In genomic region chr1:21162740-21163464, GRCh38 we compare ENCODE assay signal across 24 cellular contexts. TPM values are rescaled to one million over a fixed set of nuclear protein-coding genes. Genes with fewer than 3 reads are reported as not detected.
DNase-seq lines count a peak whose midpoint lies in the region; ATAC-seq, FAIRE-seq and TF ChIP-seq lines count a peak whose summit lies in the region.
"Had no signal": no experiment of that assay in that cellular context is flagged by ENCODE, and none has a peak within 500 bp of the region (broad histone marks: within the 10 kb centered on the region; RNA-seq: fewer than 3 reads in every experiment).

No MANE protein-coding gene starts in this region.

- H3K9me3 ChIP-seq in Panc1 (ENCODE audit: control insufficient read depth, insufficient read depth, low read depth, low read length) (no peaks in the 10 kb centered on the region), left lung (no peaks in the 10 kb centered on the region), small intestine (ENCODE audit: control insufficient read depth, low read depth) (no peaks in the 10 kb centered on the region), mammary epithelial cell (replicated peaks; ENCODE audit: insufficient read depth, low read length) (no peaks in the 10 kb centered on the region)

- BruUV-seq in Panc1 (replicated peaks; lab: Mats Ljungman, UMichigan) (TSS peak; percentile 9), mammary epithelial cell (replicated peaks; lab: Mats Ljungman, UMichigan) (no TSS peak)

- H3K27me3 ChIP-seq in Panc1 (ENCODE audit: control insufficient read depth, insufficient read depth, low read length) (no peaks in the 10 kb centered on the region), left lung (no peaks in the 10 kb centered on the region), small intestine (ENCODE audit: control insufficient read depth in 2 of 2, insufficient read depth in 2 of 2, low read length in 2 of 2) (no peaks in the 10 kb centered on the region), mammary epithelial cell (ENCODE audit: insufficient read depth, low read length) (no peaks in the 10 kb centered on the region)

- H3K79me2 ChIP-seq in mammary epithelial cell (ENCODE audit: insufficient read depth, low read length) = peaks cover 95% of the 10 kb centered on the region

- H3K4me3 ChIP-seq in Panc1 (ENCODE audit: low read depth in 2 of 2, low read length in 2 of 2) = no peak overlapping the region
- H3K4me3 ChIP-seq in left lung = no peak overlapping the region
- no peak overlapping the region for H3K4me3 ChIP-seq in small intestine (ENCODE audit: low read depth in 1 of 2, low read length in 2 of 2)
- no peak overlapping the region for H3K4me3 ChIP-seq in mammary epithelial cell (replicated peaks in 1 of 3; ENCODE audit: insufficient read depth in 1 of 3, low read depth in 2 of 3, low read length in 3 of 3)
- H3K4me3 ChIP-seq: skin epidermis had no signal

- dilution Hi-C loops in mammary epithelial cell (cut with HindIII; ENCODE audit: low sequenced_read_pairs) = loop anchor here (5.0 kb wide), 2 partner anchors 74 to 221 kb away; no protein-coding TSS in a partner anchor

- no peaks in the 10 kb centered on the region; the same call in 1 of the 2 replicates for H3K4me1 ChIP-seq in Panc1 (ENCODE audit: control insufficient read depth, insufficient read depth, low read length)
- peaks cover 8 to 24% of the 10 kb centered on the region in 2 donors for H3K4me1 ChIP-seq in left lung
- H3K4me1 ChIP-seq in small intestine (ENCODE audit: control insufficient read depth in 2 of 2, insufficient read depth in 1 of 2, low read depth in 1 of 2, low read length in 1 of 2) = no peaks in the 10 kb centered on the region
- no peaks in the 10 kb centered on the region for H3K4me1 ChIP-seq in mammary epithelial cell (ENCODE audit: insufficient read depth, low read length)

- TF ChIP-seq CTCF in Panc1 (IDR thresholded peaks at IDR 0.05) (no peak), left lung (IDR thresholded peaks at IDR 0.05) (no peak), mammary epithelial cell (conservative IDR thresholded peaks at IDR 0.05 in 1 of 2, IDR thresholded peaks at IDR 0.05 in 1 of 2; ENCODE audit: extremely low read depth in 1 of 2, insufficient read depth in 1 of 2, low read depth in 1 of 2, low read length in 2 of 2) (no peak)

- no peak overlapping the region for H2AFZ ChIP-seq in mammary epithelial cell (ENCODE audit: low read depth, low read length)

- no peak overlapping the region for H3K9ac ChIP-seq in mammary epithelial cell (ENCODE audit: insufficient read depth, low read length)
- H3K9ac ChIP-seq: KMS-11 had no signal

- H3K4me3 Mint-ChIP-seq in stimulated activated memory B cell treated with anti-CD40 and anti-IgM and Interleukin-4, amounts not matched to agents 10 μg/mL and 1 μg/mL and 100 μg/mL, for 72 hours = no peak overlapping the region
- H3K4me3 Mint-ChIP-seq: activated naive CD8-positive, alpha-beta T cell treated with anti-CD3 and anti-CD28 coated beads, Interleukin-2, amount 50 U/mL, for 24 hours; activated T-cell treated with anti-CD3 and anti-CD28 coated beads, Interleukin-2, amount 50 U/mL, for 24 hours; CD14-positive monocyte; T-helper 2 cell treated with Interferon-gamma antibody and Interleukin-4, amounts not matched to agents 5 μg/mL and 100 μg/mL, for 36 hours had no signal

- H4K20me1 ChIP-seq in mammary epithelial cell (ENCODE audit: insufficient read depth, low read length) = no peaks in the 10 kb centered on the region

- ATAC-seq in Panc1 (no peak), left lung (peak; percentile 85)
- no peak for ATAC-seq in stimulated activated memory B cell treated with anti-CD40 and anti-IgM and Interleukin-4, amounts not matched to agents 10 μg/mL and 1 μg/mL and 100 μg/mL, for 72 hours
- ATAC-seq: activated naive CD8-positive, alpha-beta T cell treated with anti-CD3 and anti-CD28 coated beads, Interleukin-2, amount 50 U/mL, for 24 hours; HCT116 had no signal

- H3K4me2 ChIP-seq in mammary epithelial cell (ENCODE audit: insufficient read depth, low read depth, low read length) = no peak overlapping the region
- H3K4me2 ChIP-seq: KMS-11 had no signal

- H3K27me3 Mint-ChIP-seq in stimulated activated memory B cell treated with anti-CD40 and anti-IgM and Interleukin-4, amounts not matched to agents 10 μg/mL and 1 μg/mL and 100 μg/mL, for 72 hours = no peaks in the 10 kb centered on the region
- H3K27me3 Mint-ChIP-seq: activated naive CD8-positive, alpha-beta T cell treated with anti-CD3 and anti-CD28 coated beads, Interleukin-2, amount 50 U/mL, for 24 hours; activated T-cell treated with anti-CD3 and anti-CD28 coated beads, Interleukin-2, amount 50 U/mL, for 24 hours had no signal

- CTCF ChIA-PET in Panc1 (lab: Charles Lee) (interaction anchor here (0.6 kb wide), 1 partner anchor 179 kb away, joined by 3 read pairs; no protein-coding TSS in a partner anchor), mammary epithelial cell (lab: Charles Lee; ENCODE audit: low non-redundant PET) (no interaction called here)

- H3K27ac Mint-ChIP-seq in stimulated activated memory B cell treated with anti-CD40 and anti-IgM and Interleukin-4, amounts not matched to agents 10 μg/mL and 1 μg/mL and 100 μg/mL, for 72 hours = peak overlapping the region; percentile 71
- H3K27ac Mint-ChIP-seq: activated naive CD8-positive, alpha-beta T cell treated with anti-CD3 and anti-CD28 coated beads, Interleukin-2, amount 50 U/mL, for 24 hours; activated T-cell treated with anti-CD3 and anti-CD28 coated beads, Interleukin-2, amount 50 U/mL, for 24 hours; T-helper 2 cell treated with Interferon-gamma antibody and Interleukin-4, amounts not matched to agents 5 μg/mL and 100 μg/mL, for 36 hours had no signal

- no peak overlapping the region for H3K27ac ChIP-seq in Panc1 (ENCODE audit: low read length)
- H3K27ac ChIP-seq in left lung = no peak overlapping the region
- no peak overlapping the region for H3K27ac ChIP-seq in small intestine (ENCODE audit: low read depth in 1 of 2, low read length in 1 of 2)
- H3K27ac ChIP-seq in mammary epithelial cell (ENCODE audit: insufficient read depth, low read depth, low read length) = no peak overlapping the region
- H3K27ac ChIP-seq: KMS-11 had no signal

- H3K36me3 ChIP-seq in Panc1 (ENCODE audit: control insufficient read depth, insufficient read depth, low read length) = no peaks in the 10 kb centered on the region; the same call in 1 of the 2 replicates
- H3K36me3 ChIP-seq in left lung = peaks cover 0 to 45% of the 10 kb centered on the region in 2 donors
- H3K36me3 ChIP-seq in small intestine (ENCODE audit: control insufficient read depth in 2 of 2, insufficient read depth in 2 of 2, low read length in 2 of 2) = peaks cover 3% of the 10 kb centered on the region in 2 donors
- peaks cover 12% of the 10 kb centered on the region for H3K36me3 ChIP-seq in mammary epithelial cell (ENCODE audit: insufficient read depth, low read length)

- in situ Hi-C loops in Panc1 (cut with HindIII; ENCODE audit: low pct_unique_long_range_greater_than_20kb, low sequenced_read_pairs) = no loop called here
- in situ Hi-C loops in mammary epithelial cell (cut with MboI; ENCODE audit: low sequenced_read_pairs in 2 of 2) = no loop called here

- peaks cover 41% of the 10 kb centered on the region for H3K4me1 Mint-ChIP-seq in stimulated activated memory B cell treated with anti-CD40 and anti-IgM and Interleukin-4, amounts not matched to agents 10 μg/mL and 1 μg/mL and 100 μg/mL, for 72 hours

- POLR2A ChIA-PET in Panc1 (lab: Charles Lee) = interaction anchor here (0.5 to 0.6 kb wide), 2 partner anchors 126 to 420 kb away, joined by 3 to 4 read pairs; no protein-coding TSS in a partner anchor

- H3K9me3 Mint-ChIP-seq in stimulated activated memory B cell treated with anti-CD40 and anti-IgM and Interleukin-4, amounts not matched to agents 10 μg/mL and 1 μg/mL and 100 μg/mL, for 72 hours = no peaks in the 10 kb centered on the region
- H3K9me3 Mint-ChIP-seq: activated naive CD8-positive, alpha-beta T cell treated with anti-CD3 and anti-CD28 coated beads, Interleukin-2, amount 50 U/mL, for 24 hours; activated T-cell treated with anti-CD3 and anti-CD28 coated beads, Interleukin-2, amount 50 U/mL, for 24 hours; CD14-positive monocyte; T-helper 2 cell treated with Interferon-gamma antibody and Interleukin-4, amounts not matched to agents 5 μg/mL and 100 μg/mL, for 36 hours had no signal

- no peak for FAIRE-seq in small intestine (lab: Jason Lieb, UNC)
- FAIRE-seq: D721Med, GM12891 had no signal

- H3K36me3 Mint-ChIP-seq in stimulated activated memory B cell treated with anti-CD40 and anti-IgM and Interleukin-4, amounts not matched to agents 10 μg/mL and 1 μg/mL and 100 μg/mL, for 72 hours = peaks cover 71% of the 10 kb centered on the region

- peak; percentile 7 for DNase-seq in DMS79 (lab: John Stamatoyannopoulos, UW)
- DNase-seq in Panc1 (ENCODE audit: low read depth, low spot score) = no peak
- no peak for DNase-seq in left lung
- no peak for DNase-seq in small intestine
- no peak for DNase-seq in mammary epithelial cell
- DNase-seq in NCI-H1105 (lab: John Stamatoyannopoulos, UW) = no peak
- DNase-seq: activated CD4-positive, alpha-beta T cell treated with anti-CD3 and anti-CD28 coated beads for 4 hours; activated gamma-delta T cell treated with Interleukin-2 at 50 U/mL for 16 hours; activated naive CD8-positive, alpha-beta T cell treated with anti-CD3 and anti-CD28 coated beads, Interleukin-2, amount 50 U/mL, for 24 hours; activated T-cell treated with anti-CD3 and anti-CD28 coated beads, Interleukin-2, amount 50 U/mL, for 24 hours; effector CD8-positive, alpha-beta T cell; NCI-H1436 treated with DMSO at 0.1 percent for 48 hours; NCI-H510A; nucleus accumbens; SHP77; trophoblast cell had no signal

- intact Hi-C loops in Panc1 (cut with micrococcal nuclease; ENCODE audit: unreplicated experiment) (no loop called here), left lung (cut with DNase I) (no loop called here), mammary epithelial cell (cut with micrococcal nuclease) (no loop called here)

RNA-seq across cellular contexts. Expression of gene EIF4G3, which starts 13.8 kb away (rescaled TPM):
- total RNA-seq in Panc1 (2021; ENCODE audit: unreplicated experiment) (78.6 TPM), left lung (10 to 100 TPM; 54.6 to 56.8 TPM), mammary epithelial cell (10 to 100 TPM; 50.3 to 79.9 TPM)
- 43.8 TPM for polyA plus RNA-seq in Panc1 (2012; ENCODE audit: insufficient read length)
- polyA plus RNA-seq in small intestine (10 to 100 TPM; 10.8 to 22.8 (median 17.4) TPM), mammary epithelial cell (43.6 TPM)
- 43.9 TPM for polyA minus RNA-seq in mammary epithelial cell
